ENCODE assay signal across 5 cellular contexts in genomic region chr16:5467552-5467951, GRCh38.
"Had no signal": no experiment of that assay in that cellular context is flagged by ENCODE, and none has a peak within 500 bp of the region (broad histone marks: within the 10 kb centered on the region; RNA-seq: fewer than 3 reads in every experiment).

No MANE protein-coding gene starts in this region.

- DNase-seq: IMR-90, KBM-7 had no signal

- ATAC-seq: HepG2, K562 had no signal

- H3K4me3 ChIP-seq: K562 had no signal

- H3K27ac ChIP-seq: HL-60 had no signal
